ENCODE assay signal across 36 cellular contexts in genomic region chr21:44569861-44570517, GRCh38. TPM values are rescaled to one million over a fixed set of nuclear protein-coding genes. Genes with fewer than 3 reads are reported as not detected.
"Had no signal": no experiment of that assay in that cellular context is flagged by ENCODE, and none has a peak within 500 bp of the region (broad histone marks: within the 10 kb centered on the region; RNA-seq: fewer than 3 reads in every experiment).

No MANE protein-coding gene starts in this region.

- H3K9me3 ChIP-seq: colonic mucosa, gastrocnemius medialis, right lobe of liver, SK-N-SH, suprapubic skin had no signal

- H3K27ac ChIP-seq: colonic mucosa, gastrocnemius medialis, hepatocyte, right lobe of liver, skin epidermis, stomach, suprapubic skin, tibial artery, WERI-Rb-1 had no signal

- H3K36me3 ChIP-seq: colonic mucosa, gastrocnemius medialis, right lobe of liver, stomach, suprapubic skin, tibial artery, WERI-Rb-1 had no signal

- DNase-seq: activated CD4-positive, alpha-beta T cell treated with anti-CD3 and anti-CD28 coated beads for 48 hours; activated CD4-positive, alpha-beta T cell treated with anti-CD3 and anti-CD28 coated beads, Interleukin-2, amount 50 U/mL, for 48 hours; activated naive CD4-positive, alpha-beta T cell; activated T-cell treated with anti-CD3 and anti-CD28 coated beads, Interleukin-2, amount 50 U/mL, for 1 hour; colonic mucosa; effector memory CD4-positive, alpha-beta T cell; gastrocnemius medialis; glutamatergic neuron; islet precursor cell; left cardiac atrium; midbrain; naive thymus-derived CD8-positive, alpha-beta T cell; right lobe of liver; SK-N-SH; stimulated activated CD4-positive, alpha-beta T cell treated with anti-CD3 and anti-CD28 coated beads, Interleukin-4, amount 100 ng/mL, for 4 hours; stimulated activated naive B cell treated with anti-CD40 and anti-IgM and Interleukin-4, amounts not matched to agents 10 μg/mL and 1 μg/mL and 100 μg/mL, for 72 hours; stomach; SW 1271; T-helper 9 cell; tibial artery; WERI-Rb-1 had no signal

- H3K4me1 ChIP-seq: colonic mucosa, gastrocnemius medialis, right lobe of liver, tibial artery had no signal

- H3K36me3 Mint-ChIP-seq: activated naive CD4-positive, alpha-beta T cell treated with anti-CD3 and anti-CD28 coated beads, Interleukin-2, amount 50 U/mL, for 72 hours; naive thymus-derived CD8-positive, alpha-beta T cell had no signal

- H3K4me3 Mint-ChIP-seq: activated T-helper 17 cell treated with anti-CD3 and anti-CD28 coated beads, Interleukin-2, amount 50 U/mL, for 72 hours; memory B cell; naive thymus-derived CD8-positive, alpha-beta T cell; neural crest cell; stimulated activated naive B cell treated with anti-CD40 and anti-IgM and Interleukin-4, amounts not matched to agents 10 μg/mL and 1 μg/mL and 100 μg/mL, for 72 hours had no signal

- H3K4me1 Mint-ChIP-seq: neural crest cell had no signal

- H3K27ac Mint-ChIP-seq: activated naive CD4-positive, alpha-beta T cell treated with anti-CD3 and anti-CD28 coated beads, Interleukin-2, amount 50 U/mL, for 72 hours; activated T-helper 17 cell treated with anti-CD3 and anti-CD28 coated beads, Interleukin-2, amount 50 U/mL, for 72 hours; stimulated activated naive B cell treated with anti-CD40 and anti-IgM and Interleukin-4, amounts not matched to agents 10 μg/mL and 1 μg/mL and 100 μg/mL, for 72 hours; T-helper 1 cell treated with Interleukin-12 subunit alpha and Interleukin-12 subunit beta and Interleukin-4 antibody, amounts not matched to agents 30 μg/mL and 1 μg/mL, for 36 hours had no signal

- ATAC-seq: activated CD4-positive, CD25-positive, alpha-beta regulatory T cell treated with anti-CD3 and anti-CD28 coated beads, Interleukin-2, amount 50 U/mL, for 24 hours; activated naive CD4-positive, alpha-beta T cell treated with anti-CD3 and anti-CD28 coated beads, Interleukin-2, amount 50 U/mL, for 72 hours; gastrocnemius medialis; left cardiac atrium; naive thymus-derived CD8-positive, alpha-beta T cell; stimulated activated naive B cell treated with anti-CD40 and anti-IgM and Interleukin-4, amounts not matched to agents 10 μg/mL and 1 μg/mL and 100 μg/mL, for 72 hours had no signal

- H3K27me3 ChIP-seq: colonic mucosa, hepatocyte, right lobe of liver had no signal

- H3K9me3 Mint-ChIP-seq: activated T-helper 17 cell treated with anti-CD3 and anti-CD28 coated beads, Interleukin-2, amount 50 U/mL, for 72 hours; T-helper 1 cell treated with Interleukin-12 subunit alpha and Interleukin-12 subunit beta and Interleukin-4 antibody, amounts not matched to agents 30 μg/mL and 1 μg/mL, for 36 hours had no signal

- H3K4me3 ChIP-seq: colonic mucosa, gastrocnemius medialis, hepatocyte, right lobe of liver, skin epidermis, stomach, suprapubic skin, tibial artery had no signal

RNA-seq across cellular contexts. Expression of gene KRTAP10-4, which starts 3.5 kb away (rescaled TPM):
- total RNA-seq: activated naive CD4-positive, alpha-beta T cell treated with anti-CD3 and anti-CD28 coated beads, Interleukin-2, amount 50 U/mL, for 72 hours; activated T-helper 17 cell treated with anti-CD3 and anti-CD28 coated beads, Interleukin-2, amount 50 U/mL, for 72 hours; bronchial epithelial cell; colonic mucosa; dermis microvascular lymphatic vessel endothelial cell; epithelial cell of proximal tubule; gastrocnemius medialis; hepatocyte; left cardiac atrium; liver; naive thymus-derived CD8-positive, alpha-beta T cell; neural crest cell; omental fat pad; right lobe of liver; stomach; ureter had no signal

RNA-seq across cellular contexts. Expression of gene KRTAP10-5, which starts 10.4 kb away (rescaled TPM):
- total RNA-seq: activated naive CD4-positive, alpha-beta T cell treated with anti-CD3 and anti-CD28 coated beads, Interleukin-2, amount 50 U/mL, for 72 hours; activated T-helper 17 cell treated with anti-CD3 and anti-CD28 coated beads, Interleukin-2, amount 50 U/mL, for 72 hours; bronchial epithelial cell; colonic mucosa; dermis microvascular lymphatic vessel endothelial cell; epithelial cell of proximal tubule; gastrocnemius medialis; hepatocyte; left cardiac atrium; liver; naive thymus-derived CD8-positive, alpha-beta T cell; neural crest cell; omental fat pad; right lobe of liver; stomach; ureter had no signal

RNA-seq across cellular contexts. Expression of gene KRTAP10-3, which starts 11.4 kb away (rescaled TPM):
- total RNA-seq: activated naive CD4-positive, alpha-beta T cell treated with anti-CD3 and anti-CD28 coated beads, Interleukin-2, amount 50 U/mL, for 72 hours; activated T-helper 17 cell treated with anti-CD3 and anti-CD28 coated beads, Interleukin-2, amount 50 U/mL, for 72 hours; bronchial epithelial cell; colonic mucosa; dermis microvascular lymphatic vessel endothelial cell; epithelial cell of proximal tubule; gastrocnemius medialis; hepatocyte; left cardiac atrium; liver; naive thymus-derived CD8-positive, alpha-beta T cell; neural crest cell; omental fat pad; right lobe of liver; stomach; ureter had no signal

RNA-seq across cellular contexts. Expression of gene KRTAP10-2, which starts 18.7 kb away (rescaled TPM):
- total RNA-seq: activated naive CD4-positive, alpha-beta T cell treated with anti-CD3 and anti-CD28 coated beads, Interleukin-2, amount 50 U/mL, for 72 hours; activated T-helper 17 cell treated with anti-CD3 and anti-CD28 coated beads, Interleukin-2, amount 50 U/mL, for 72 hours; bronchial epithelial cell; colonic mucosa; dermis microvascular lymphatic vessel endothelial cell; epithelial cell of proximal tubule; gastrocnemius medialis; hepatocyte; left cardiac atrium; liver; naive thymus-derived CD8-positive, alpha-beta T cell; neural crest cell; omental fat pad; right lobe of liver; stomach; ureter had no signal

RNA-seq across cellular contexts. Expression of gene KRTAP10-6, which starts 22.3 kb away (rescaled TPM):
- total RNA-seq: activated naive CD4-positive, alpha-beta T cell treated with anti-CD3 and anti-CD28 coated beads, Interleukin-2, amount 50 U/mL, for 72 hours; activated T-helper 17 cell treated with anti-CD3 and anti-CD28 coated beads, Interleukin-2, amount 50 U/mL, for 72 hours; bronchial epithelial cell; colonic mucosa; dermis microvascular lymphatic vessel endothelial cell; epithelial cell of proximal tubule; gastrocnemius medialis; hepatocyte; left cardiac atrium; liver; naive thymus-derived CD8-positive, alpha-beta T cell; neural crest cell; omental fat pad; right lobe of liver; stomach; ureter had no signal
